ENCODE assay signal across 1 cellular context in genomic region chr20:63977392-63978276, GRCh38.
TF ChIP-seq lines count a peak whose summit lies in the region.

No MANE protein-coding gene starts in this region.

TF ChIP-seq in K562, 482 proteins besides CTCF, POLR2A, EP300 and RAD21 (continued from another document):
- TF ChIP-seq, protein P1, sequence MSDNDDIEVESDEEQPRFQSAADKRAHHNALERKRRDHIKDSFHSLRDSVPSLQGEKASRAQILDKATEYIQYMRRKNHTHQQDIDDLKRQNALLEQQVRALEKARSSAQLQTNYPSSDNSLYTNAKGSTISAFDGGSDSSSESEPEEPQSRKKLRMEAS (CRISPR knock-in tag; IDR thresholded peaks at IDR 0.05), result peak; percentile 90
- TF ChIP-seq CBFA2T3 (IDR thresholded peaks at IDR 0.05) (peak; percentile 62), FOSL1 (tag; conservative IDR thresholded peaks at IDR 0.05) (peak; percentile 90), JUN (IDR thresholded peaks at IDR 0.05; ENCODE audit: borderline replicate concordance, low read depth, low read length) (peak; percentile 43; the same call in 1 of the 2 replicates), JUN (CRISPR knock-in tag; IDR thresholded peaks at IDR 0.05; ENCODE audit: borderline replicate concordance) (0 out of 2 replicates have a peak, but pooled peaks have one; percentile 29), MYC (IDR thresholded peaks at IDR 0.05; ENCODE audit: low read depth, low read length) (no peak), MYC (CRISPR knock-in tag; IDR thresholded peaks at IDR 0.05; ENCODE audit: borderline replicate concordance, low read depth) (no peak), ATF7 (IDR thresholded peaks at IDR 0.05) (peak; percentile 32; the same call in 1 of the 2 replicates), FOS (IDR thresholded peaks at IDR 0.05; ENCODE audit: extremely low read depth, insufficient read length) (peak; percentile 4), RNF2 (IDR thresholded peaks at IDR 0.05) (0 out of 2 replicates have a peak, but pooled peaks have one; percentile 37)
- TF ChIP-seq, protein P2, sequence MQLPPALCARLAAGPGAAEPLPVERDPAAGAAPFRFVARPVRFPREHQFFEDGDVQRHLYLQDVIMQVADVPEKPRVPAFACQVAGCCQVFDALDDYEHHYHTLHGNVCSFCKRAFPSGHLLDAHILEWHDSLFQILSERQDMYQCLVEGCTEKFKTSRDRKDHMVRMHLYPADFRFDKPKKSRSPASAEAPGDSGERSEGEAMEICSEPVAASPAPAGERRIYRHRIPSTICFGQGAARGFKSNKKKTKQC (CRISPR knock-in tag; IDR thresholded peaks at IDR 0.05), result peak; percentile 24; the same call in 1 of the 2 replicates
